ENCODE assay signal across 18 cellular contexts in genomic region chr16:87727346-87727745, GRCh38.
"Had no signal": no experiment of that assay in that cellular context is flagged by ENCODE, and none has a peak within 500 bp of the region (broad histone marks: within the 10 kb centered on the region; RNA-seq: fewer than 3 reads in every experiment).

No MANE protein-coding gene starts in this region.

- ATAC-seq: gastroesophageal sphincter; left lung; naive thymus-derived CD8-positive, alpha-beta T cell had no signal

- H3K27me3 Mint-ChIP-seq: activated CD4-positive, alpha-beta T cell treated with anti-CD3 and anti-CD28 coated beads, Interleukin-2, amount 10 ng/mL, durations not matched to agents 7 days and 5 days; activated naive CD8-positive, alpha-beta T cell treated with anti-CD3 and anti-CD28 coated beads for 36 hours; brain; naive thymus-derived CD8-positive, alpha-beta T cell; progenitor cell of endocrine pancreas had no signal

- H3K9me3 ChIP-seq: gastroesophageal sphincter, left lung, right atrium auricular region had no signal

- H3K4me3 ChIP-seq: gastroesophageal sphincter, hepatocyte, left lung, right atrium auricular region had no signal

- DNase-seq: activated CD4-positive, alpha-beta T cell treated with anti-CD3 and anti-CD28 coated beads, Interleukin-2, amount 10 ng/mL, durations not matched to agents 7 days and 5 days; activated CD8-positive, alpha-beta memory T cell treated with anti-CD3 and anti-CD28 coated beads, Interleukin-2, amount 50 U/mL, for 48 hours; activated gamma-delta T cell treated with Interleukin-2 at 50 U/mL for 16 hours; activated naive CD8-positive, alpha-beta T cell treated with anti-CD3 and anti-CD28 coated beads for 36 hours; amygdala; mammary epithelial cell; naive thymus-derived CD8-positive, alpha-beta T cell; occipital lobe; stimulated activated CD4-positive, alpha-beta T cell treated with anti-CD3 and anti-CD28 coated beads, Interleukin-4, amount 100 ng/mL, for 4 hours; stimulated activated CD8-positive, alpha-beta memory T cell treated with anti-CD3 and anti-CD28 coated beads, Interleukin-4, amount 100 ng/mL, for 48 hours had no signal

- H3K9me3 Mint-ChIP-seq: activated CD4-positive, alpha-beta T cell treated with anti-CD3 and anti-CD28 coated beads, Interleukin-2, amount 10 ng/mL, durations not matched to agents 7 days and 5 days; activated naive CD8-positive, alpha-beta T cell treated with anti-CD3 and anti-CD28 coated beads for 36 hours; brain; naive thymus-derived CD8-positive, alpha-beta T cell; T-helper 2 cell treated with Interferon-gamma antibody and Interleukin-4, amounts not matched to agents 5 μg/mL and 100 μg/mL, for 36 hours had no signal

- H3K27ac Mint-ChIP-seq: activated CD4-positive, alpha-beta T cell treated with anti-CD3 and anti-CD28 coated beads, Interleukin-2, amount 10 ng/mL, durations not matched to agents 7 days and 5 days; activated naive CD8-positive, alpha-beta T cell treated with anti-CD3 and anti-CD28 coated beads for 36 hours; progenitor cell of endocrine pancreas; T-helper 2 cell treated with Interferon-gamma antibody and Interleukin-4, amounts not matched to agents 5 μg/mL and 100 μg/mL, for 36 hours had no signal

- FAIRE-seq: keratinocyte had no signal

- H3K27me3 ChIP-seq: gastroesophageal sphincter, hepatocyte, left lung, right atrium auricular region had no signal

- H3K4me3 Mint-ChIP-seq: activated CD4-positive, alpha-beta T cell treated with anti-CD3 and anti-CD28 coated beads, Interleukin-2, amount 10 ng/mL, durations not matched to agents 7 days and 5 days; activated naive CD8-positive, alpha-beta T cell treated with anti-CD3 and anti-CD28 coated beads for 36 hours; brain; naive thymus-derived CD8-positive, alpha-beta T cell; T-helper 2 cell treated with Interferon-gamma antibody and Interleukin-4, amounts not matched to agents 5 μg/mL and 100 μg/mL, for 36 hours had no signal

- H3K27ac ChIP-seq: gastroesophageal sphincter, hepatocyte, left lung, right atrium auricular region had no signal
